Comparison of ENCODE assay signal across 1 cellular context in the genomic region with DNA sequence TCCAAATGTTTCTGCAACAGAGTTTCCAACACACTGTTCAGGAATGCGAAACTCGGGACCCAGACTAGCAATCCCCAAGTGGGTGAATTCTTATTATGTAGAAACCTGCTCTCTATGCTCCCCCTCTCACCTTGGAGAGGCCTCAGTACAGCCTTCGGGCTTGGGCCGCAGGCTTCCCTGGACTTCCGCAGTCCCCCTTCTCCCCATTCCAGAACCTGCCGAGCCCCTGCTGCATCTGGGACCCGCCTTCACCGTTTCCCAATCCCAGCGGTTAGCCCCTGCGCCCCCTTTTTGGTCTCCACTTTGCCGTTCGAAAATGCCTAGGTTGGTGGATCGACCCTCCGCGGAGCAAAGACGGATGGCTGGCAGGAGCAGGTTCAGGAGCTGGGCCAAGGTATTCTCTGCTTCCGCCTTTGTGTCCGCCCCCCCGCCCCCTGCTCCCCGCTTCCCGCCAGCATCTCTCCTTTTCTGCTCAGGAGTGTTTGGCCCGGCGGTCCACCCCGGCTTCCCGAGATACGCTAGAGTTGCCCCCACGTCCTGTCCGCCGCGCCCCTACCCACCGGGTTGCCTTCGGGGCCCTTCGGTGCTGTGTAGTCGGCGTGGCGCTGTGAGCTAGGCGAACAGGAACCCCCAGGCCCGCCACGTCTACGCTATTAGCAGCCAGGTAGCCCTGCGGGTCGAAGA.
A peak's percentile ranks its signal among the peaks of the same experiment; 100 is the strongest.
TF ChIP-seq lines count a peak whose summit lies in the region.

No MANE protein-coding gene starts in this region.

TF ChIP-seq in SK-N-SH treated with all-trans-retinoic acid at 6 μM for 48 hours, 23 proteins besides CTCF, POLR2A, EP300 and RAD21 (continued from another document):
- TF ChIP-seq, protein P1, sequence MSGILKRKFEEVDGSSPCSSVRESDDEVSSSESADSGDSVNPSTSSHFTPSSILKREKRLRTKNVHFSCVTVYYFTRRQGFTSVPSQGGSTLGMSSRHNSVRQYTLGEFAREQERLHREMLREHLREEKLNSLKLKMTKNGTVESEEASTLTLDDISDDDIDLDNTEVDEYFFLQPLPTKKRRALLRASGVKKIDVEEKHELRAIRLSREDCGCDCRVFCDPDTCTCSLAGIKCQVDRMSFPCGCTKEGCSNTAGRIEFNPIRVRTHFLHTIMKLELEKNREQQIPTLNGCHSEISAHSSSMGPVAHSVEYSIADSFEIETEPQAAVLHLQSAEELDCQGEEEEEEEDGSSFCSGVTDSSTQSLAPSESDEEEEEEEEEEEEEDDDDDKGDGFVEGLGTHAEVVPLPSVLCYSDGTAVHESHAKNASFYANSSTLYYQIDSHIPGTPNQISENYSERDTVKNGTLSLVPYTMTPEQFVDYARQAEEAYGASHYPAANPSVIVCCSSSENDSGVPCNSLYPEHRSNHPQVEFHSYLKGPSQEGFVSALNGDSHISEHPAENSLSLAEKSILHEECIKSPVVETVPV (CRISPR knock-in tag; IDR thresholded peaks at IDR 0.05) = peak; percentile 74; the same call in 1 of the 2 replicates
- peak; percentile 78 for TF ChIP-seq ESRRG (CRISPR knock-in tag; IDR thresholded peaks at IDR 0.05)
- peak; percentile 38 for TF ChIP-seq TCF4 (CRISPR knock-in tag; IDR thresholded peaks at IDR 0.05; ENCODE audit: borderline replicate concordance)
- TF ChIP-seq ZFP3 (CRISPR knock-in tag; IDR thresholded peaks at IDR 0.05) = no peak
- TF ChIP-seq OSR1 (CRISPR knock-in tag; IDR thresholded peaks at IDR 0.05) = no peak
- TF ChIP-seq CSDC2 (CRISPR knock-in tag; IDR thresholded peaks at IDR 0.05) = 0 out of 2 replicates have a peak, but pooled peaks have one; percentile 49
- peak; percentile 49; the same call in 1 of the 2 replicates for TF ChIP-seq ZNF8 (CRISPR knock-in tag; IDR thresholded peaks at IDR 0.05)
- 0 out of 2 replicates have a peak, but pooled peaks have one; percentile 48 for TF ChIP-seq ARNTL (CRISPR knock-in tag; IDR thresholded peaks at IDR 0.05; ENCODE audit: borderline replicate concordance, low read depth)
- TF ChIP-seq, protein P2, sequence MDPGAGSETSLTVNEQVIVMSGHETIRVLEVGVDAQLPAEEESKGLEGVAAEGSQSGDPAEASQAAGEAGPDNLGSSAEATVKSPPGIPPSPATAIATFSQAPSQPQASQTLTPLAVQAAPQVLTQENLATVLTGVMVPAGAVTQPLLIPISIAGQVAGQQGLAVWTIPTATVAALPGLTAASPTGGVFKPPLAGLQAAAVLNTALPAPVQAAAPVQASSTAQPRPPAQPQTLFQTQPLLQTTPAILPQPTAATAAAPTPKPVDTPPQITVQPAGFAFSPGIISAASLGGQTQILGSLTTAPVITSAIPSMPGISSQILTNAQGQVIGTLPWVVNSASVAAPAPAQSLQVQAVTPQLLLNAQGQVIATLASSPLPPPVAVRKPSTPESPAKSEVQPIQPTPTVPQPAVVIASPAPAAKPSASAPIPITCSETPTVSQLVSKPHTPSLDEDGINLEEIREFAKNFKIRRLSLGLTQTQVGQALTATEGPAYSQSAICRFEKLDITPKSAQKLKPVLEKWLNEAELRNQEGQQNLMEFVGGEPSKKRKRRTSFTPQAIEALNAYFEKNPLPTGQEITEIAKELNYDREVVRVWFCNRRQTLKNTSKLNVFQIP (CRISPR knock-in tag; IDR thresholded peaks at IDR 0.05; ENCODE audit: borderline replicate concordance, low read depth) = no peak
- peak; percentile 69; the same call in 1 of the 2 replicates for TF ChIP-seq PPARA (CRISPR knock-in tag; IDR thresholded peaks at IDR 0.05; ENCODE audit: borderline replicate concordance)
- peak; percentile 37; the same call in 1 of the 2 replicates for TF ChIP-seq SNAI2 (CRISPR knock-in tag; IDR thresholded peaks at IDR 0.05)
- TF ChIP-seq, protein P3, sequence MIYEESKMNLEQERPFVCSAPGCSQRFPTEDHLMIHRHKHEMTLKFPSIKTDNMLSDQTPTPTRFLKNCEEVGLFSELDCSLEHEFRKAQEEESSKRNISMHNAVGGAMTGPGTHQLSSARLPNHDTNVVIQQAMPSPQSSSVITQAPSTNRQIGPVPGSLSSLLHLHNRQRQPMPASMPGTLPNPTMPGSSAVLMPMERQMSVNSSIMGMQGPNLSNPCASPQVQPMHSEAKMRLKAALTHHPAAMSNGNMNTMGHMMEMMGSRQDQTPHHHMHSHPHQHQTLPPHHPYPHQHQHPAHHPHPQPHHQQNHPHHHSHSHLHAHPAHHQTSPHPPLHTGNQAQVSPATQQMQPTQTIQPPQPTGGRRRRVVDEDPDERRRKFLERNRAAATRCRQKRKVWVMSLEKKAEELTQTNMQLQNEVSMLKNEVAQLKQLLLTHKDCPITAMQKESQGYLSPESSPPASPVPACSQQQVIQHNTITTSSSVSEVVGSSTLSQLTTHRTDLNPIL (CRISPR knock-in tag; IDR thresholded peaks at IDR 0.05; ENCODE audit: low read depth) = 0 out of 2 replicates have a peak, but pooled peaks have one; percentile 32
- TF ChIP-seq ZC3H10 (CRISPR knock-in tag; IDR thresholded peaks at IDR 0.05) = no peak
- no peak for TF ChIP-seq ISL1 (CRISPR knock-in tag; IDR thresholded peaks at IDR 0.05)
- peak; percentile 79 for TF ChIP-seq ZNF565 (CRISPR knock-in tag; conservative IDR thresholded peaks at IDR 0.05; ENCODE audit: low read depth)
- TF ChIP-seq ZFP30 (CRISPR knock-in tag; IDR thresholded peaks at IDR 0.05) = peak; percentile 53; the same call in 1 of the 2 replicates
- TF ChIP-seq, protein P4, sequence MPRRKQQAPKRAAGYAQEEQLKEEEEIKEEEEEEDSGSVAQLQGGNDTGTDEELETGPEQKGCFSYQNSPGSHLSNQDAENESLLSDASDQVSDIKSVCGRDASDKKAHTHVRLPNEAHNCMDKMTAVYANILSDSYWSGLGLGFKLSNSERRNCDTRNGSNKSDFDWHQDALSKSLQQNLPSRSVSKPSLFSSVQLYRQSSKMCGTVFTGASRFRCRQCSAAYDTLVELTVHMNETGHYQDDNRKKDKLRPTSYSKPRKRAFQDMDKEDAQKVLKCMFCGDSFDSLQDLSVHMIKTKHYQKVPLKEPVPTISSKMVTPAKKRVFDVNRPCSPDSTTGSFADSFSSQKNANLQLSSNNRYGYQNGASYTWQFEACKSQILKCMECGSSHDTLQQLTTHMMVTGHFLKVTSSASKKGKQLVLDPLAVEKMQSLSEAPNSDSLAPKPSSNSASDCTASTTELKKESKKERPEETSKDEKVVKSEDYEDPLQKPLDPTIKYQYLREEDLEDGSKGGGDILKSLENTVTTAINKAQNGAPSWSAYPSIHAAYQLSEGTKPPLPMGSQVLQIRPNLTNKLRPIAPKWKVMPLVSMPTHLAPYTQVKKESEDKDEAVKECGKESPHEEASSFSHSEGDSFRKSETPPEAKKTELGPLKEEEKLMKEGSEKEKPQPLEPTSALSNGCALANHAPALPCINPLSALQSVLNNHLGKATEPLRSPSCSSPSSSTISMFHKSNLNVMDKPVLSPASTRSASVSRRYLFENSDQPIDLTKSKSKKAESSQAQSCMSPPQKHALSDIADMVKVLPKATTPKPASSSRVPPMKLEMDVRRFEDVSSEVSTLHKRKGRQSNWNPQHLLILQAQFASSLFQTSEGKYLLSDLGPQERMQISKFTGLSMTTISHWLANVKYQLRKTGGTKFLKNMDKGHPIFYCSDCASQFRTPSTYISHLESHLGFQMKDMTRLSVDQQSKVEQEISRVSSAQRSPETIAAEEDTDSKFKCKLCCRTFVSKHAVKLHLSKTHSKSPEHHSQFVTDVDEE (CRISPR knock-in tag; IDR thresholded peaks at IDR 0.05) = no peak
TF ChIP-seq in SK-N-SH treated with all-trans-retinoic acid at 6 μM for 48 hours: peak in this region for 14.
